Comparison of ENCODE assay signal across 17 cellular contexts in the genomic region with DNA sequence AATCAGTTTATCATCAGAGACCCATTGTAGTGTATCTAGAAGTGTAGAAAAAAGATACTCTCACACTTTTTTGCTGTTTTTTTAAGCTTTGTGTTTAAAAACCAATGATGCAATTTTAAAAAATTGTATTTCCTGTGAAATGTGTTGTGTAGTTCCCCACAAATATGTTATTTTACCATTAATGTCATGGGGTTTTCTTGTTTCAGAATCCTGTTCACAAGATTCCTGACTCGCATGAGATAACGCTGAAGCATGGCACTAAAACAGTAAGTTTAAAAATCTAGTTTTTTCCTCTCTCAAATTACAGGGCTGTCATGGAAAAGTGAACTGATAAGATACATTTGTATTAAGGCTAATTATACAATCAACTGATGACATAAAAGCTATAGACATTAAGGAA.
"Had no signal": no experiment of that assay in that cellular context is flagged by ENCODE, and none has a peak within 500 bp of the region (broad histone marks: within the 10 kb centered on the region; RNA-seq: fewer than 3 reads in every experiment).

No MANE protein-coding gene starts in this region.

- H3K4me1 ChIP-seq: colonic mucosa, prostate gland, transverse colon had no signal

- ATAC-seq: activated CD8-positive, alpha-beta T cell treated with anti-CD3 and anti-CD28 coated beads, Interleukin-2, amount 10 ng/mL, durations not matched to agents 7 days and 5 days; activated T-cell treated with anti-CD3 and anti-CD28 coated beads, Interleukin-2, amount 50 U/mL, for 72 hours; right cardiac atrium; stimulated activated naive CD8-positive, alpha-beta T cell treated with anti-CD3 and anti-CD28 coated beads, Interleukin-15, Interleukin-2, amounts not matched to agents 100 U/mL and 50 U/mL, for 24 hours; WTC11 had no signal

- H3K27ac ChIP-seq: colonic mucosa, esophagus muscularis mucosa, prostate gland, transverse colon had no signal

- H3K4me3 ChIP-seq: colonic mucosa, esophagus muscularis mucosa, prostate gland, transverse colon had no signal

- H3K27me3 ChIP-seq: colonic mucosa, esophagus muscularis mucosa, transverse colon had no signal

- DNase-seq: activated CD4-positive, alpha-beta T cell treated with anti-CD3 and anti-CD28 coated beads for 4 hours; activated CD8-positive, alpha-beta memory T cell treated with anti-CD3 and anti-CD28 coated beads, Interleukin-2, amount 50 U/mL, for 48 hours; activated CD8-positive, alpha-beta T cell treated with anti-CD3 and anti-CD28 coated beads, Interleukin-2, amount 10 ng/mL, durations not matched to agents 7 days and 5 days; activated gamma-delta T cell; activated naive CD8-positive, alpha-beta T cell treated with anti-CD3 and anti-CD28 coated beads, Interleukin-2, amount 10 ng/mL, durations not matched to agents 7 days and 5 days; activated T-cell treated with anti-CD3 and anti-CD28 coated beads, Interleukin-2, amount 50 U/mL, for 72 hours; aorta; colonic mucosa; head of caudate nucleus; mesendoderm; occipital lobe; right cardiac atrium; stimulated activated naive CD8-positive, alpha-beta T cell treated with anti-CD3 and anti-CD28 coated beads, Interleukin-15, Interleukin-2, amounts not matched to agents 100 U/mL and 50 U/mL, for 24 hours; transverse colon had no signal

- H3K36me3 ChIP-seq: colonic mucosa, prostate gland had no signal
